In genomic region chr11:73323464-73323863, GRCh38 we compare ENCODE assay signal across 9 cellular contexts. TPM values are rescaled to one million over a fixed set of nuclear protein-coding genes. Genes with fewer than 3 reads are reported as not detected.
DNase-seq lines count a peak whose midpoint lies in the region; ATAC-seq, FAIRE-seq and TF ChIP-seq lines count a peak whose summit lies in the region.
"Had no signal": no experiment of that assay in that cellular context is flagged by ENCODE, and none has a peak within 500 bp of the region (broad histone marks: within the 10 kb centered on the region; RNA-seq: fewer than 3 reads in every experiment).

No MANE protein-coding gene starts in this region.

- no peak overlapping the region for H2AFZ ChIP-seq in HepG2 (ENCODE audit: low read length)

- DNase-seq in HT-29 (ENCODE audit: low spot score) (peak; percentile 64), dedifferentiated amniotic fluid mesenchymal stem cell (ENCODE audit: extremely low spot score) (peak; percentile 60), HepG2 (ENCODE audit: low spot score) (peak; percentile 41), NCI-H526 treated with DMSO at 0.1 percent for 48 hours (lab: John Stamatoyannopoulos, UW) (no peak), SIG-M5 treated with dmso at 0.1 percent for 504 hours (lab: John Stamatoyannopoulos, UW; ENCODE audit: unreplicated experiment) (no peak), HPDE6-E6E7 (ENCODE audit: extremely low spot score) (no peak)
- no peak for DNase-seq in stimulated activated CD4-positive, alpha-beta T cell treated with anti-CD3 and anti-CD28 coated beads, Interleukin-15, amount 100 ng/mL, for 24 hours

- H3K4me3 ChIP-seq in HepG2 (replicated peaks in 1 of 3; ENCODE audit: insufficient read depth in 1 of 3, low read depth in 2 of 3, low read length in 3 of 3) (peak overlapping the region in 1 of 3 experiments; percentile 12; a peak in 1 of 6 replicates), stomach smooth muscle (ENCODE audit: low read length in 2 of 2) (peak overlapping the region; percentile 33 to 47)

- H3K27ac ChIP-seq in HepG2 (ENCODE audit: extremely low read length, insufficient read depth, low read length) (peak overlapping the region; percentile 52), stomach smooth muscle (ENCODE audit: low read length) (peak overlapping the region; percentile 90)

- no peak for TF ChIP-seq POLR2A in HepG2 (IDR thresholded peaks at IDR 0.05; ENCODE audit: insufficient read depth in 1 of 2, low read depth in 2 of 2, low read length in 2 of 2)

- peak; percentile 22; the same call in 1 of the 2 replicates for TF ChIP-seq CTCF in HepG2 (CRISPR knock-in tag; IDR thresholded peaks at IDR 0.05)

- TF ChIP-seq RAD21 in HepG2 (CRISPR knock-in tag; IDR thresholded peaks at IDR 0.05) = no peak

- peak; percentile 66 for ATAC-seq in HepG2

- CTCF ChIA-PET in HepG2 (lab: Yijun Ruan, JAX; ENCODE audit: low intra/inter-chr PET ratio, low total read pairs) = interaction anchor here (0.9 kb wide), 1 partner anchor 16 kb away, joined by 3 read pairs; no protein-coding TSS in a partner anchor

- in situ Hi-C loops in HepG2 (cut with HindIII; ENCODE audit: extremely low pct_ligation_motif_present, low pct_unique_long_range_greater_than_20kb) = no loop called here

- TF ChIP-seq EP300 in HepG2 (IDR thresholded peaks at IDR 0.05; ENCODE audit: low read depth in 2 of 2, low read length in 2 of 2) (no peak), HepG2 (CRISPR knock-in tag; IDR thresholded peaks at IDR 0.05; ENCODE audit: borderline replicate concordance) (no peak)

- no peaks in the 10 kb centered on the region for H3K27me3 ChIP-seq in HepG2 (ENCODE audit: control insufficient read depth in 1 of 2, insufficient read depth in 2 of 2, low read length in 2 of 2)
- H3K27me3 ChIP-seq in stomach smooth muscle (ENCODE audit: control insufficient read depth in 1 of 2, insufficient read depth in 2 of 2, low read length in 2 of 2) = no peaks in the 10 kb centered on the region

- 46% methylated on average over 3 of the region's 14 CpGs for WGBS in HepG2 (ENCODE audit: low lambda C conversion rate)

- no peak for FAIRE-seq in HepG2 (lab: Jason Lieb, UNC)
- FAIRE-seq: GM12891 had no signal

- H3K4me1 ChIP-seq in HepG2 (ENCODE audit: insufficient read depth, low read length) = peaks cover 83% of the 10 kb centered on the region
- peaks cover 96% of the 10 kb centered on the region for H3K4me1 ChIP-seq in stomach smooth muscle (ENCODE audit: control insufficient read depth, insufficient read depth, low read length)

- intact Hi-C loops in HepG2 (cut with micrococcal nuclease; ENCODE audit: unreplicated experiment) = loop anchor here (1.0 kb wide), 1 partner anchor 9 kb away; no protein-coding TSS in a partner anchor

- H4K20me1 ChIP-seq in HepG2 (ENCODE audit: insufficient read depth, low read length) = no peaks in the 10 kb centered on the region; the same call in 1 of the 2 replicates

- no TSS peak for BruUV-seq in HepG2 (replicated peaks; lab: Mats Ljungman, UMichigan)

- peaks cover 30% of the 10 kb centered on the region for H3K79me2 ChIP-seq in HepG2 (ENCODE audit: insufficient read depth, low read length)

- H3K9ac ChIP-seq in HepG2 (ENCODE audit: insufficient read depth, low read depth, low read length) (no peak overlapping the region), stomach smooth muscle (ENCODE audit: low read length in 2 of 2) (peak overlapping the region; percentile 31 to 64)

- no peaks in the 10 kb centered on the region for H3K9me3 ChIP-seq in HepG2 (ENCODE audit: low read length)
- H3K9me3 ChIP-seq in stomach smooth muscle (ENCODE audit: control insufficient read depth in 2 of 2, low read length in 2 of 2) = no peaks in the 10 kb centered on the region

- POLR2A ChIA-PET in HepG2 (lab: Yijun Ruan, JAX) = interaction anchor here (1.1 to 10.1 kb wide), 5 partner anchors 8 to 25 kb away, joined by 3 to 205 read pairs (median 10); partner anchors contain the start of gene ARHGEF17

- peak overlapping the region; percentile 12 for H3K4me2 ChIP-seq in HepG2 (ENCODE audit: low read depth, low read length)

- H3K36me3 ChIP-seq in HepG2 (replicated peaks in 1 of 2; ENCODE audit: control insufficient read depth in 1 of 2, insufficient read depth in 2 of 2, low read length in 2 of 2) (peaks cover 5 to 21% of the 10 kb centered on the region in 2 experiments; a peak in 4 of 5 replicates), stomach smooth muscle (ENCODE audit: control insufficient read depth in 2 of 2, insufficient read depth in 2 of 2, low read length in 2 of 2) (peaks cover 0 to 7% of the 10 kb centered on the region in 2 donors)

RNA-seq across cellular contexts. Expression of gene ARHGEF17, which starts 15.4 kb away (rescaled TPM):
- 31.9 and 33.1 TPM in 2 replicates for total RNA-seq in HT-29 (2014; rRNA removed; shearing (Covaris generic))
- 5.7 and 10.7 TPM in 2 replicates for total RNA-seq in HepG2 (2016; rRNA removed; fragmentation: Illumina TruSeq; extraction: Trizol)
- 4.6 and 5.1 TPM in 2 replicates for total RNA-seq in HepG2 (2016; cell fraction: cytosol; rRNA removed; fragmentation: Illumina TruSeq; extraction: Trizol; ENCODE audit: low read depth)
- 3.7 and 12.1 TPM in 2 replicates for total RNA-seq in HepG2 (2016; cell fraction: insoluble cytoplasmic fraction; rRNA removed; fragmentation: Illumina TruSeq; extraction: Trizol)
- total RNA-seq in HepG2 (2016; cell fraction: membrane; rRNA removed; fragmentation: Illumina TruSeq; extraction: Trizol) = 3.3 and 3.8 TPM in 2 replicates
- total RNA-seq in HepG2 (2016; cell fraction: nucleus; rRNA removed; fragmentation: Illumina TruSeq; extraction: Trizol) = 20.3 and 20.6 TPM in 2 replicates
- polyA plus RNA-seq in HepG2 (2011; rRNA removed) = 28.8 and 37.7 TPM in 2 replicates
- polyA plus RNA-seq in HepG2 (2011; cell fraction: cytosol; rRNA removed) = 7.4 and 13.6 TPM in 2 replicates
- 250 and 318 TPM in 2 replicates for polyA plus RNA-seq in HepG2 (2011; cell fraction: nucleus; rRNA removed)
- 17.9 and 20.3 TPM in 2 replicates for polyA plus RNA-seq in HepG2 (2012)
- polyA plus RNA-seq in HepG2 (2016; cell fraction: cytosol; fragmentation: Illumina TruSeq; extraction: Trizol; ENCODE audit: low read depth) = 0.35 and 0.64 TPM in 2 replicates
- 5.4 and 7.1 TPM in 2 replicates for polyA plus RNA-seq in HepG2 (2016; cell fraction: insoluble cytoplasmic fraction; fragmentation: Illumina TruSeq; extraction: Trizol; ENCODE audit: low read depth)
- polyA plus RNA-seq in HepG2 (2016; cell fraction: membrane; fragmentation: Illumina TruSeq; extraction: Trizol; ENCODE audit: low read depth) = 0.76 and 0.94 TPM in 2 replicates
- polyA plus RNA-seq in HepG2 (2016; cell fraction: nucleus; fragmentation: Illumina TruSeq; extraction: Trizol; ENCODE audit: insufficient read depth, low read depth) = 83.1 and 89.4 TPM in 2 replicates
- polyA minus RNA-seq in HepG2 (2011; rRNA and poly(A)+ RNA removed; ENCODE audit: low replicate concordance) = 41.7 and 126 TPM in 2 replicates
- polyA minus RNA-seq in HepG2 (2011; cell fraction: cytosol; rRNA and poly(A)+ RNA removed) = 13.5 and 20.6 TPM in 2 replicates
- 85.9 and 99.9 TPM in 2 replicates for polyA minus RNA-seq in HepG2 (2011; cell fraction: nucleus; rRNA and poly(A)+ RNA removed)

RNA-seq across cellular contexts. Expression of gene P2RY6, which starts 51.3 kb away (rescaled TPM):
- total RNA-seq in HT-29 (2014; rRNA removed; shearing (Covaris generic)) = not detected in 2 replicates
- total RNA-seq in HepG2 (2016; rRNA removed; fragmentation: Illumina TruSeq; extraction: Trizol) = 0.11 and 0.29 TPM in 2 replicates
- total RNA-seq in HepG2 (2016; cell fraction: cytosol; rRNA removed; fragmentation: Illumina TruSeq; extraction: Trizol; ENCODE audit: low read depth) = 0.10 TPM in 1 of 2 replicates, not detected in the other
- total RNA-seq in HepG2 (2016; cell fraction: insoluble cytoplasmic fraction; rRNA removed; fragmentation: Illumina TruSeq; extraction: Trizol) = 0.13 and 0.27 TPM in 2 replicates
- total RNA-seq in HepG2 (2016; cell fraction: membrane; rRNA removed; fragmentation: Illumina TruSeq; extraction: Trizol) = not detected in 2 replicates
- total RNA-seq in HepG2 (2016; cell fraction: nucleus; rRNA removed; fragmentation: Illumina TruSeq; extraction: Trizol) = not detected in 2 replicates
- 0.09 and 0.29 TPM in 2 replicates for polyA plus RNA-seq in HepG2 (2011; rRNA removed)
- polyA plus RNA-seq in HepG2 (2011; cell fraction: cytosol; rRNA removed) = 0.10 and 0.12 TPM in 2 replicates
- 0.05 and 0.35 TPM in 2 replicates for polyA plus RNA-seq in HepG2 (2011; cell fraction: nucleus; rRNA removed)
- 0.24 TPM in 1 of 2 replicates, not detected in the other for polyA plus RNA-seq in HepG2 (2012)
- 0.05 and 0.06 TPM in 2 replicates for polyA plus RNA-seq in HepG2 (2016; cell fraction: cytosol; fragmentation: Illumina TruSeq; extraction: Trizol; ENCODE audit: low read depth)
- 0.10 and 0.20 TPM in 2 replicates for polyA plus RNA-seq in HepG2 (2016; cell fraction: insoluble cytoplasmic fraction; fragmentation: Illumina TruSeq; extraction: Trizol; ENCODE audit: low read depth)
- polyA plus RNA-seq in HepG2 (2016; cell fraction: membrane; fragmentation: Illumina TruSeq; extraction: Trizol; ENCODE audit: low read depth) = 0.10 and 0.17 TPM in 2 replicates
- polyA plus RNA-seq in HepG2 (2016; cell fraction: nucleus; fragmentation: Illumina TruSeq; extraction: Trizol; ENCODE audit: insufficient read depth, low read depth) = 0.36 and 0.41 TPM in 2 replicates
- 0.40 and 1.7 TPM in 2 replicates for polyA minus RNA-seq in HepG2 (2011; rRNA and poly(A)+ RNA removed; ENCODE audit: low replicate concordance)
- not detected in 2 replicates for polyA minus RNA-seq in HepG2 (2011; cell fraction: cytosol; rRNA and poly(A)+ RNA removed)
- polyA minus RNA-seq in HepG2 (2011; cell fraction: nucleus; rRNA and poly(A)+ RNA removed) = 0.12 and 0.26 TPM in 2 replicates

RNA-seq across cellular contexts. Expression of gene RELT, which starts 52.7 kb away (rescaled TPM):
- 20.9 and 21.5 TPM in 2 replicates for total RNA-seq in HT-29 (2014; rRNA removed; shearing (Covaris generic))
- 1.6 and 4.7 TPM in 2 replicates for total RNA-seq in HepG2 (2016; rRNA removed; fragmentation: Illumina TruSeq; extraction: Trizol)
- 2.8 and 3.4 TPM in 2 replicates for total RNA-seq in HepG2 (2016; cell fraction: cytosol; rRNA removed; fragmentation: Illumina TruSeq; extraction: Trizol; ENCODE audit: low read depth)
- total RNA-seq in HepG2 (2016; cell fraction: insoluble cytoplasmic fraction; rRNA removed; fragmentation: Illumina TruSeq; extraction: Trizol) = 1.8 and 4.7 TPM in 2 replicates
- total RNA-seq in HepG2 (2016; cell fraction: membrane; rRNA removed; fragmentation: Illumina TruSeq; extraction: Trizol) = 4.0 and 4.2 TPM in 2 replicates
- 5.4 TPM in 2 replicates for total RNA-seq in HepG2 (2016; cell fraction: nucleus; rRNA removed; fragmentation: Illumina TruSeq; extraction: Trizol)
- polyA plus RNA-seq in HepG2 (2011; rRNA removed) = 2.5 and 3.5 TPM in 2 replicates
- 2.1 and 3.1 TPM in 2 replicates for polyA plus RNA-seq in HepG2 (2011; cell fraction: cytosol; rRNA removed)
- 12.5 and 18.1 TPM in 2 replicates for polyA plus RNA-seq in HepG2 (2011; cell fraction: nucleus; rRNA removed)
- 1.0 and 2.7 TPM in 2 replicates for polyA plus RNA-seq in HepG2 (2012)
- polyA plus RNA-seq in HepG2 (2016; cell fraction: cytosol; fragmentation: Illumina TruSeq; extraction: Trizol; ENCODE audit: low read depth) = 0.36 and 0.55 TPM in 2 replicates
- polyA plus RNA-seq in HepG2 (2016; cell fraction: insoluble cytoplasmic fraction; fragmentation: Illumina TruSeq; extraction: Trizol; ENCODE audit: low read depth) = 1.4 TPM in 2 replicates
- polyA plus RNA-seq in HepG2 (2016; cell fraction: membrane; fragmentation: Illumina TruSeq; extraction: Trizol; ENCODE audit: low read depth) = 0.68 and 0.80 TPM in 2 replicates
- 14.8 and 15.4 TPM in 2 replicates for polyA plus RNA-seq in HepG2 (2016; cell fraction: nucleus; fragmentation: Illumina TruSeq; extraction: Trizol; ENCODE audit: insufficient read depth, low read depth)
- 7.0 and 19.1 TPM in 2 replicates for polyA minus RNA-seq in HepG2 (2011; rRNA and poly(A)+ RNA removed; ENCODE audit: low replicate concordance)
- polyA minus RNA-seq in HepG2 (2011; cell fraction: cytosol; rRNA and poly(A)+ RNA removed) = 1.7 and 2.0 TPM in 2 replicates
- polyA minus RNA-seq in HepG2 (2011; cell fraction: nucleus; rRNA and poly(A)+ RNA removed) = 5.2 and 7.6 TPM in 2 replicates

Comparison
In these comparisons a context has a peak if more than half of its experiments do, and no peak if none do; other contexts are left out.
1. DNase-seq: peak in HT-29 (single experiment), dedifferentiated amniotic fluid mesenchymal stem cell (single experiment) and HepG2 (single experiment); none in stimulated activated CD4-positive, alpha-beta T cell treated with anti-CD3 and anti-CD28 coated beads, Interleukin-15, amount 100 ng/mL, for 24 hours (single experiment), NCI-H526 treated with DMSO at 0.1 percent for 48 hours (single experiment), SIG-M5 treated with dmso at 0.1 percent for 504 hours (single experiment) and HPDE6-E6E7 (single experiment).